ENCODE assay signal across 36 cellular contexts in the genomic region with DNA sequence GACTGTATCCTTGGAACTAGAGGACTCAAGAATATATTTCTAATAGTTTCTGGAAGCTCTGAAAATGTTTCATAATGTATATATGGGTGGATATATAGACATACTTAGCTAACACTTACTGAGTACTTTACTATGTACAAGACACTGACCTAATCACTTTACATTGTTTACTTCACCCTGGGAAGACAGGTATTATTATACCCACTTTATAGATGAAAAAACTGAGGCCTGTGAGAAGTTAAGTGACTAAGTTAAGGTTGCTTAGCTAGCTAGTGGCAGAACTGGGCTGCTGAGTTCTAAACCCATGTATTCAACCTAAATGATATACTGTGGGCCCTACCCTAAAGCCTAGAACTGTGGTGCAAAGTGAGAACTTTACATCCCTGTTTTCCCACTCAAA.
"Had no signal": no experiment of that assay in that cellular context is flagged by ENCODE, and none has a peak within 500 bp of the region (broad histone marks: within the 10 kb centered on the region; RNA-seq: fewer than 3 reads in every experiment).

No MANE protein-coding gene starts in this region.

- DNase-seq: activated B cell treated with CpG ODN at 0.5 μM for 24 hours; activated CD4-positive, alpha-beta memory T cell treated with anti-CD3 and anti-CD28 coated beads for 36 hours; activated CD4-positive, alpha-beta T cell treated with anti-CD3 and anti-CD28 coated beads for 36 hours; activated CD4-positive, alpha-beta T cell treated with anti-CD3 and anti-CD28 coated beads, Interleukin-2, amount 10 ng/mL, durations not matched to agents 24 days and 14 days; activated CD8-positive, alpha-beta memory T cell treated with anti-CD3 and anti-CD28 coated beads, Interleukin-2, amount 10 ng/mL, durations not matched to agents 7 days and 5 days; activated CD8-positive, alpha-beta memory T cell treated with anti-CD3 and anti-CD28 coated beads, Interleukin-2, amount 50 U/mL, for 4 hours; activated CD8-positive, alpha-beta T cell treated with anti-CD3 and anti-CD28 coated beads, Interleukin-2, amount 10 ng/mL, durations not matched to agents 7 days and 5 days; activated effector memory CD4-positive, alpha-beta T cell treated with anti-CD3 and anti-CD28 coated beads, Interleukin-2, amount 50 U/mL, for 16 hours; activated naive CD4-positive, alpha-beta T cell treated with anti-CD3 and anti-CD28 coated beads for 36 hours; activated naive CD8-positive, alpha-beta T cell treated with anti-CD3 and anti-CD28 coated beads for 36 hours; activated naive CD8-positive, alpha-beta T cell treated with anti-CD3 and anti-CD28 coated beads, Interleukin-2, amount 50 U/mL, for 24 hours; activated T-cell treated with anti-CD3 and anti-CD28 coated beads, Interleukin-2, amount 50 U/mL, for 1 hour; activated T-cell treated with anti-CD3 and anti-CD28 coated beads, Interleukin-2, amount 50 U/mL, for 48 hours; adrenal gland; amygdala; aorta; body of pancreas; caudate nucleus; cortex of kidney; dermis blood vessel endothelial cell; effector CD4-positive, alpha-beta T cell; effector memory CD8-positive, alpha-beta T cell; esophagus squamous epithelium; foreskin melanocyte; heart right ventricle; T1000; WERI-Rb-1 had no signal

- H3K27me3 Mint-ChIP-seq: activated B cell treated with CpG ODN at 0.5 μM for 24 hours; activated CD4-positive, alpha-beta memory T cell treated with anti-CD3 and anti-CD28 coated beads for 36 hours; activated CD4-positive, alpha-beta T cell treated with anti-CD3 and anti-CD28 coated beads for 36 hours; activated CD4-positive, alpha-beta T cell treated with anti-CD3 and anti-CD28 coated beads, Interleukin-2, amount 10 ng/mL, durations not matched to agents 24 days and 14 days; activated CD8-positive, alpha-beta memory T cell treated with anti-CD3 and anti-CD28 coated beads, Interleukin-2, amount 10 ng/mL, durations not matched to agents 7 days and 5 days; activated naive CD4-positive, alpha-beta T cell treated with anti-CD3 and anti-CD28 coated beads, Interleukin-2, amount 50 U/mL, for 24 hours; activated naive CD8-positive, alpha-beta T cell treated with anti-CD3 and anti-CD28 coated beads for 36 hours; activated naive CD8-positive, alpha-beta T cell treated with anti-CD3 and anti-CD28 coated beads, Interleukin-2, amount 50 U/mL, for 24 hours; effector memory CD8-positive, alpha-beta T cell had no signal

- H3K79me2 ChIP-seq: hepatocyte had no signal

- H3K9me3 Mint-ChIP-seq: activated B cell treated with CpG ODN at 0.5 μM for 24 hours; activated CD4-positive, alpha-beta T cell treated with anti-CD3 and anti-CD28 coated beads, Interleukin-2, amount 10 ng/mL, durations not matched to agents 24 days and 14 days; activated naive CD4-positive, alpha-beta T cell treated with anti-CD3 and anti-CD28 coated beads for 36 hours; activated naive CD4-positive, alpha-beta T cell treated with anti-CD3 and anti-CD28 coated beads, Interleukin-2, amount 50 U/mL, for 24 hours; activated naive CD8-positive, alpha-beta T cell treated with anti-CD3 and anti-CD28 coated beads for 36 hours; activated naive CD8-positive, alpha-beta T cell treated with anti-CD3 and anti-CD28 coated beads, Interleukin-2, amount 50 U/mL, for 24 hours; activated T-helper 1 cell treated with anti-CD3 and anti-CD28 coated beads, Interleukin-12 subunit alpha, Interleukin-12 subunit beta, Interleukin-2, Interleukin-4 antibody, amounts not matched to agents 30 ng/mL and 10 ng/mL and 1 ng/mL, durations not matched to agents 14 hours and 24 hours and 36 hours; activated T-helper 2 cell treated with anti-CD3 and anti-CD28 coated beads, Interferon-gamma antibody, Interleukin-2, Interleukin-4, amounts not matched to agents 10 μg/mL and 5 μg/mL and 100 μg/mL, durations not matched to agents 14 hours and 24 hours and 36 hours; effector memory CD8-positive, alpha-beta T cell; T-helper 2 cell treated with Interferon-gamma antibody and Interleukin-4, amounts not matched to agents 5 μg/mL and 100 μg/mL, for 36 hours had no signal

- H3K4me2 ChIP-seq: hepatocyte had no signal

- H3K4me1 Mint-ChIP-seq: activated B cell treated with CpG ODN at 0.5 μM for 24 hours had no signal

- H3K36me3 ChIP-seq: adrenal gland, esophagus squamous epithelium, gastroesophageal sphincter, heart right ventricle, WERI-Rb-1 had no signal

- H3K4me1 ChIP-seq: adrenal gland, esophagus squamous epithelium, gastroesophageal sphincter, heart right ventricle had no signal

- ATAC-seq: activated CD4-positive, CD25-positive, alpha-beta regulatory T cell treated with anti-CD3 and anti-CD28 coated beads, Interleukin-2, amount 50 U/mL, for 24 hours; activated CD8-positive, alpha-beta memory T cell treated with anti-CD3 and anti-CD28 coated beads, Interleukin-2, amount 10 ng/mL, durations not matched to agents 7 days and 5 days; activated CD8-positive, alpha-beta T cell treated with anti-CD3 and anti-CD28 coated beads, Interleukin-2, amount 10 ng/mL, durations not matched to agents 7 days and 5 days; activated naive CD8-positive, alpha-beta T cell treated with anti-CD3 and anti-CD28 coated beads, Interleukin-2, amount 50 U/mL, for 24 hours; body of pancreas; effector memory CD8-positive, alpha-beta T cell; gastroesophageal sphincter; heart right ventricle had no signal

- H3K4me3 Mint-ChIP-seq: activated B cell treated with CpG ODN at 0.5 μM for 24 hours; activated CD4-positive, alpha-beta memory T cell treated with anti-CD3 and anti-CD28 coated beads for 36 hours; activated CD4-positive, alpha-beta T cell treated with anti-CD3 and anti-CD28 coated beads for 36 hours; activated CD4-positive, alpha-beta T cell treated with anti-CD3 and anti-CD28 coated beads, Interleukin-2, amount 10 ng/mL, durations not matched to agents 24 days and 14 days; activated CD8-positive, alpha-beta memory T cell treated with anti-CD3 and anti-CD28 coated beads, Interleukin-2, amount 10 ng/mL, durations not matched to agents 7 days and 5 days; activated CD8-positive, alpha-beta T cell treated with anti-CD3 and anti-CD28 coated beads, Interleukin-2, amount 10 ng/mL, durations not matched to agents 7 days and 5 days; activated naive CD4-positive, alpha-beta T cell treated with anti-CD3 and anti-CD28 coated beads for 36 hours; activated naive CD8-positive, alpha-beta T cell treated with anti-CD3 and anti-CD28 coated beads for 36 hours; activated naive CD8-positive, alpha-beta T cell treated with anti-CD3 and anti-CD28 coated beads, Interleukin-2, amount 50 U/mL, for 24 hours; activated T-helper 1 cell treated with anti-CD3 and anti-CD28 coated beads, Interleukin-12 subunit alpha, Interleukin-12 subunit beta, Interleukin-2, Interleukin-4 antibody, amounts not matched to agents 30 ng/mL and 10 ng/mL and 1 ng/mL, durations not matched to agents 14 hours and 24 hours and 36 hours; effector memory CD8-positive, alpha-beta T cell; T-helper 2 cell treated with Interferon-gamma antibody and Interleukin-4, amounts not matched to agents 5 μg/mL and 100 μg/mL, for 36 hours had no signal

- H3K9me3 ChIP-seq: adrenal gland, body of pancreas, esophagus squamous epithelium, gastroesophageal sphincter had no signal

- H3K27me3 ChIP-seq: adrenal gland, body of pancreas, esophagus squamous epithelium, gastroesophageal sphincter, heart right ventricle, hepatocyte had no signal

- H3K4me3 ChIP-seq: adrenal gland, body of pancreas, esophagus squamous epithelium, gastroesophageal sphincter, heart right ventricle, hepatocyte had no signal

- H3K27ac ChIP-seq: adrenal gland, body of pancreas, epithelial cell of prostate, esophagus squamous epithelium, gastroesophageal sphincter, heart right ventricle, hepatocyte, WERI-Rb-1 had no signal

- H2AFZ ChIP-seq: hepatocyte had no signal

- H3K27ac Mint-ChIP-seq: activated B cell treated with CpG ODN at 0.5 μM for 24 hours; activated CD4-positive, alpha-beta memory T cell treated with anti-CD3 and anti-CD28 coated beads for 36 hours; activated CD4-positive, alpha-beta T cell treated with anti-CD3 and anti-CD28 coated beads for 36 hours; activated CD4-positive, alpha-beta T cell treated with anti-CD3 and anti-CD28 coated beads, Interleukin-2, amount 10 ng/mL, durations not matched to agents 24 days and 14 days; activated CD8-positive, alpha-beta memory T cell treated with anti-CD3 and anti-CD28 coated beads, Interleukin-2, amount 10 ng/mL, durations not matched to agents 7 days and 5 days; activated CD8-positive, alpha-beta T cell treated with anti-CD3 and anti-CD28 coated beads, Interleukin-2, amount 10 ng/mL, durations not matched to agents 7 days and 5 days; activated naive CD4-positive, alpha-beta T cell treated with anti-CD3 and anti-CD28 coated beads for 36 hours; activated naive CD4-positive, alpha-beta T cell treated with anti-CD3 and anti-CD28 coated beads, Interleukin-2, amount 50 U/mL, for 24 hours; activated naive CD8-positive, alpha-beta T cell treated with anti-CD3 and anti-CD28 coated beads for 36 hours; activated naive CD8-positive, alpha-beta T cell treated with anti-CD3 and anti-CD28 coated beads, Interleukin-2, amount 50 U/mL, for 24 hours; activated T-helper 1 cell treated with anti-CD3 and anti-CD28 coated beads, Interleukin-12 subunit alpha, Interleukin-12 subunit beta, Interleukin-2, Interleukin-4 antibody, amounts not matched to agents 30 ng/mL and 10 ng/mL and 1 ng/mL, durations not matched to agents 14 hours and 24 hours and 36 hours; activated T-helper 2 cell treated with anti-CD3 and anti-CD28 coated beads, Interferon-gamma antibody, Interleukin-2, Interleukin-4, amounts not matched to agents 10 μg/mL and 5 μg/mL and 100 μg/mL, durations not matched to agents 14 hours and 24 hours and 36 hours; T-helper 2 cell treated with Interferon-gamma antibody and Interleukin-4, amounts not matched to agents 5 μg/mL and 100 μg/mL, for 36 hours had no signal

- FAIRE-seq: colon had no signal

- H3K36me3 Mint-ChIP-seq: activated CD4-positive, alpha-beta memory T cell treated with anti-CD3 and anti-CD28 coated beads for 36 hours; activated CD8-positive, alpha-beta memory T cell treated with anti-CD3 and anti-CD28 coated beads, Interleukin-2, amount 10 ng/mL, durations not matched to agents 7 days and 5 days; activated naive CD8-positive, alpha-beta T cell treated with anti-CD3 and anti-CD28 coated beads for 36 hours had no signal
